Comparison of ENCODE assay signal across 29 cellular contexts in genomic region chr21:28067015-28067414, GRCh38.
DNase-seq lines count a peak whose midpoint lies in the region; ATAC-seq and TF ChIP-seq lines count a peak whose summit lies in the region.
"Had no signal": no experiment of that assay in that cellular context is flagged by ENCODE, and none has a peak within 500 bp of the region (broad histone marks: within the 10 kb centered on the region; RNA-seq: fewer than 3 reads in every experiment).

No MANE protein-coding gene starts in this region.

- H3K27ac Mint-ChIP-seq in naive B cell = peak overlapping the region in 4 of 6 donors; percentile 11 to 78 (median 40)
- H3K27ac Mint-ChIP-seq: CD8-positive, alpha-beta memory T cell; HFFc6; IgD-negative memory B cell had no signal

- 86% methylated on average over 5 of the region's 5 CpGs for WGBS in smooth muscle cell (ENCODE audit: low lambda C conversion rate)

- peaks cover 0 to 2% (median 0%) of the 10 kb centered on the region in 7 donors for H3K9me3 Mint-ChIP-seq in naive B cell
- H3K9me3 Mint-ChIP-seq: HFFc6, IgD-negative memory B cell had no signal

- no peak overlapping the region for H3K9ac ChIP-seq in BLaER1
- H3K9ac ChIP-seq in SK-N-MC (ENCODE audit: insufficient read length) = no peak overlapping the region
- H3K9ac ChIP-seq in smooth muscle cell (ENCODE audit: low read depth) = no peak overlapping the region
- H3K9ac ChIP-seq: KMS-11 had no signal

- DNase-seq in SK-N-MC (ENCODE audit: low read depth, low spot score) (no peak), naive B cell (no peak), smooth muscle cell (lab: John Stamatoyannopoulos, UW; ENCODE audit: unreplicated experiment) (no peak), sciatic nerve (ENCODE audit: low spot score) (no peak)
- DNase-seq in stimulated activated CD4-positive, alpha-beta T cell treated with anti-CD3 and anti-CD28 coated beads, Interleukin-4, amount 100 ng/mL, for 4 hours = no peak
- DNase-seq: CD8-positive, alpha-beta memory T cell; DMS 273 treated with DMSO at 0.1 percent for 48 hours; DMS79; EL; GDM1; GOT3; HFFc6; MM.1S; NCI-H1417; NCI-H1694; NCI-H2081; NCI-H2227 treated with DMSO at 0.1 percent for 48 hours; NCI-H69; SHP77 treated with DMSO at 0.1 percent for 48 hours had no signal

- H3K4me1 ChIP-seq in BLaER1 (peaks cover 18% of the 10 kb centered on the region), smooth muscle cell (ENCODE audit: low read depth) (peaks cover 17% of the 10 kb centered on the region)
- H3K4me1 ChIP-seq: HAP-1 had no signal

- H3K4me3 Mint-ChIP-seq in naive B cell = peak overlapping the region in 2 of 8 donors; percentile 52 to 77
- H3K4me3 Mint-ChIP-seq: CD8-positive, alpha-beta memory T cell; HFFc6 had no signal

- no peaks in the 10 kb centered on the region for H3F3A ChIP-seq in smooth muscle cell (ENCODE audit: low read depth)

- no peak for TF ChIP-seq CTCF in smooth muscle cell (IDR thresholded peaks at IDR 0.05; ENCODE audit: borderline replicate concordance, insufficient read depth, poor library complexity, severe bottlenecking)

- no peaks in the 10 kb centered on the region for H3K27me3 ChIP-seq in BLaER1
- no peaks in the 10 kb centered on the region for H3K27me3 ChIP-seq in smooth muscle cell (ENCODE audit: low read depth)

- ATAC-seq in naive B cell (ENCODE audit: low read depth in 2 of 2) (no peak), sciatic nerve (no peak), GM19463 (IDR thresholded peaks at IDR 0.05; ENCODE audit: unreplicated experiment) (no peak)
- ATAC-seq: GM12878, Panc1 had no signal

- no peaks in the 10 kb centered on the region for H3K36me3 Mint-ChIP-seq in naive B cell
- H3K36me3 Mint-ChIP-seq: CD8-positive, alpha-beta memory T cell; IgD-negative memory B cell had no signal

- no peaks in the 10 kb centered on the region for H3K27me3 Mint-ChIP-seq in naive B cell
- H3K27me3 Mint-ChIP-seq: CD8-positive, alpha-beta memory T cell; IgD-negative memory B cell had no signal

- H4K20me1 ChIP-seq in BLaER1 (no peaks in the 10 kb centered on the region), smooth muscle cell (ENCODE audit: low read depth) (no peaks in the 10 kb centered on the region)

- no peaks in the 10 kb centered on the region for H3K9me3 ChIP-seq in BLaER1
- no peaks in the 10 kb centered on the region for H3K9me3 ChIP-seq in SK-N-MC (ENCODE audit: low read depth, low read length)
- no peaks in the 10 kb centered on the region for H3K9me3 ChIP-seq in smooth muscle cell (replicated peaks; ENCODE audit: low read depth)
- H3K9me3 ChIP-seq: HAP-1 had no signal

- peaks cover 9 to 32% (median 28%) of the 10 kb centered on the region in 3 donors for H3K4me1 Mint-ChIP-seq in naive B cell
- H3K4me1 Mint-ChIP-seq: CD8-positive, alpha-beta memory T cell had no signal

- no peaks in the 10 kb centered on the region for H3K36me3 ChIP-seq in BLaER1
- no peaks in the 10 kb centered on the region for H3K36me3 ChIP-seq in SK-N-MC (ENCODE audit: insufficient read depth, low read length)
- no peaks in the 10 kb centered on the region for H3K36me3 ChIP-seq in smooth muscle cell (ENCODE audit: low read depth)
- H3K36me3 ChIP-seq: HAP-1 had no signal

- no peaks in the 10 kb centered on the region for H3K79me2 ChIP-seq in smooth muscle cell (ENCODE audit: low read depth)

- peak overlapping the region; percentile 48; the same call in 1 of the 2 replicates for H3K4me2 ChIP-seq in BLaER1
- H3K4me2 ChIP-seq in smooth muscle cell = no peak overlapping the region

- intact Hi-C loops in sciatic nerve (cut with DNase I) = no loop called here

- H3K27ac ChIP-seq in BLaER1 = no peak overlapping the region
- H3K27ac ChIP-seq in SK-N-MC = peak overlapping the region; percentile 43; the same call in 1 of the 2 replicates
- no peak overlapping the region for H3K27ac ChIP-seq in smooth muscle cell (ENCODE audit: low read depth)
- H3K27ac ChIP-seq: C4-2B, HL-60, KMS-11, RWPE1 had no signal

- H3K4me3 ChIP-seq in BLaER1 (no peak overlapping the region), SK-N-MC (peak overlapping the region; percentile 43), smooth muscle cell (no peak overlapping the region)
- H3K4me3 ChIP-seq: GM12878, HAP-1 had no signal

- peak overlapping the region; percentile 1 for H2AFZ ChIP-seq in smooth muscle cell (ENCODE audit: low read depth)
